In genomic region chrX:102085706-102086105, GRCh38 we compare ENCODE assay signal across 15 cellular contexts. TPM values are rescaled to one million over a fixed set of nuclear protein-coding genes. Genes with fewer than 3 reads are reported as not detected.
DNase-seq lines count a peak whose midpoint lies in the region; ATAC-seq and TF ChIP-seq lines count a peak whose summit lies in the region.
"Had no signal": no experiment of that assay in that cellular context is flagged by ENCODE, and none has a peak within 500 bp of the region (broad histone marks: within the 10 kb centered on the region; RNA-seq: fewer than 3 reads in every experiment).

No MANE protein-coding gene starts in this region.

- H3K9me3 ChIP-seq in gastrocnemius medialis = no peaks in the 10 kb centered on the region
- H3K9me3 ChIP-seq: BLaER1, MG63 had no signal

- no peaks in the 10 kb centered on the region for H3K4me1 ChIP-seq in gastrocnemius medialis
- H3K4me1 ChIP-seq: BLaER1 had no signal

- intact Hi-C loops in gastrocnemius medialis (cut with DNase I; ENCODE audit: low total_unique reads) = no loop called here

- no peak for TF ChIP-seq POLR2A in gastrocnemius medialis (IDR thresholded peaks at IDR 0.05)

- H3K4me3 ChIP-seq in gastrocnemius medialis = no peak overlapping the region
- H3K4me3 ChIP-seq: BLaER1, MG63 had no signal

- in situ Hi-C loops in gastrocnemius medialis (cut with MboI; ENCODE audit: low sequenced_read_pairs in 4 of 4) = no loop called here

- no peaks in the 10 kb centered on the region for H3K36me3 ChIP-seq in gastrocnemius medialis
- H3K36me3 ChIP-seq: BLaER1, brain microvascular endothelial cell, MG63 had no signal

- H3K27me3 ChIP-seq in gastrocnemius medialis = no peaks in the 10 kb centered on the region
- H3K27me3 ChIP-seq: BLaER1, brain microvascular endothelial cell, MG63 had no signal

- H3K27ac ChIP-seq in 22Rv1 (no peak overlapping the region), gastrocnemius medialis (no peak overlapping the region)
- H3K27ac ChIP-seq: BLaER1, brain microvascular endothelial cell, VCaP had no signal

- TF ChIP-seq CTCF in 22Rv1 (IDR thresholded peaks at IDR 0.05) (0 out of 2 replicates have a peak, but pooled peaks have one; percentile 8), gastrocnemius medialis (IDR thresholded peaks at IDR 0.05 in 4 of 5, conservative IDR thresholded peaks at IDR 0.05 in 1 of 5) (no peak)

- peak; percentile 14 for DNase-seq in EH (ENCODE audit: low read depth)
- peak; percentile 12 for DNase-seq in M059J (ENCODE audit: low read depth)
- peak; percentile 1 for DNase-seq in amniotic epithelial cell (ENCODE audit: low read depth)
- DNase-seq in gastrocnemius medialis = no peak
- no peak for DNase-seq in NCI-H510A treated with DMSO at 0.1 percent for 48 hours (lab: John Stamatoyannopoulos, UW)
- no peak for DNase-seq in AG08396 (ENCODE audit: low spot score)
- DNase-seq: activated naive CD4-positive, alpha-beta T cell treated with Interleukin-2 at 50 U/mL for 16 hours; brain microvascular endothelial cell; MG63; naive thymus-derived CD4-positive, alpha-beta T cell had no signal

- ATAC-seq in gastrocnemius medialis = no peak
- ATAC-seq in HG03354 (IDR thresholded peaks at IDR 0.05; ENCODE audit: poor library complexity, severe bottlenecking, unreplicated experiment) = no peak
- ATAC-seq: naive thymus-derived CD4-positive, alpha-beta T cell had no signal

RNA-seq across cellular contexts. Expression of gene TCEAL2, which starts 39.8 kb away (rescaled TPM):
- 3.8 and 6.8 TPM in 2 replicates for total RNA-seq in M059J (2014; rRNA removed; shearing (Covaris generic))
- not detected for total RNA-seq in gastrocnemius medialis
- total RNA-seq: liver had no signal

RNA-seq across cellular contexts. Expression of gene TCEAL6, which starts 56.6 kb away (rescaled TPM):
- not detected in 2 replicates for total RNA-seq in M059J (2014; rRNA removed; shearing (Covaris generic))
- total RNA-seq in gastrocnemius medialis = not detected
- total RNA-seq: liver; naive thymus-derived CD4-positive, alpha-beta T cell had no signal

Comparison
In these comparisons a context has a peak if more than half of its experiments do, and no peak if none do; other contexts are left out.
1. DNase-seq: peak in EH (single experiment), M059J (single experiment) and amniotic epithelial cell (single experiment); none in gastrocnemius medialis (0 of 2), NCI-H510A treated with DMSO at 0.1 percent for 48 hours (single experiment) and AG08396 (single experiment).